15 cellular contexts compared by ENCODE assay signal in the genomic region with DNA sequence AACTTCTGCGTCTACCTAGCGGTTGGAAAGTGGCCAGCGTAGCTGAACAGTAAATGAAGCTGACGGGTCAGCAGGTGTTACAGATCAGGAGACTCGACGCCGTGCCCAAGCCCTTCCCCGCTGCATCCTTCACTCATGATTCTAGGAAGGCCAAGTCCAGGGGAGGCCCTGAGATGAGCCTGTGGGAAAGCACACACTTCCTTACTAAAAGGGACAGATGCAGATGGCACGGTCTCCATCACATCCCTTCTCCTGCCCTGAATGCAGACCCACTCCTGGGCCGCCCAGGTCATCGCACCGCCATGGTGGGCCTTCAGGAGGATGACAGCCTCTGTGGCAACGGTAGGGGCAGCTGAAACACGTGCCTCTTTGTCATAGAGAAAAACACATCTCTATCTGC.
"Had no signal": no experiment of that assay in that cellular context is flagged by ENCODE, and none has a peak within 500 bp of the region (broad histone marks: within the 10 kb centered on the region; RNA-seq: fewer than 3 reads in every experiment).

No MANE protein-coding gene starts in this region.

- H3K4me1 ChIP-seq: adrenal gland, colonic mucosa, thyroid gland, uterus had no signal

- H3K9me3 Mint-ChIP-seq: activated naive CD4-positive, alpha-beta T cell treated with anti-CD3 and anti-CD28 coated beads, Interleukin-2, amount 50 U/mL, for 24 hours had no signal

- H3K27me3 Mint-ChIP-seq: activated naive CD4-positive, alpha-beta T cell treated with anti-CD3 and anti-CD28 coated beads, Interleukin-2, amount 50 U/mL, for 24 hours had no signal

- H3K27ac ChIP-seq: cardiac muscle cell, colonic mucosa, thyroid gland, uterus, VCaP had no signal

- H3K27me3 ChIP-seq: adrenal gland, cardiac muscle cell, colonic mucosa, thyroid gland, uterus had no signal

- H3K4me3 ChIP-seq: adrenal gland, cardiac muscle cell, colonic mucosa, esophagus squamous epithelium, thyroid gland, uterus had no signal

- H3K36me3 ChIP-seq: adrenal gland, cardiac muscle cell, colonic mucosa, esophagus squamous epithelium, thyroid gland, uterus had no signal

- DNase-seq: activated CD4-positive, alpha-beta T cell treated with anti-CD3 and anti-CD28 coated beads for 1 hour; activated CD4-positive, alpha-beta T cell treated with anti-CD3 and anti-CD28 coated beads, Interleukin-2, amount 50 U/mL, for 48 hours; activated effector memory CD4-positive, alpha-beta T cell treated with anti-CD3 and anti-CD28 coated beads, Interleukin-2, amount 50 U/mL, for 16 hours; activated T-cell treated with anti-CD3 and anti-CD28 coated beads, Interleukin-2, amount 50 U/mL, for 1 hour; adrenal gland; colonic mucosa; effector CD4-positive, alpha-beta T cell; esophagus squamous epithelium; kidney; stimulated activated CD4-positive, alpha-beta T cell treated with anti-CD3 and anti-CD28 coated beads, Interleukin-2, amount 100 ng/mL, for 48 hours; thyroid gland; uterus had no signal

- H3K9me3 ChIP-seq: adrenal gland, colonic mucosa, esophagus squamous epithelium, thyroid gland, uterus had no signal
